Comparison of ENCODE assay signal across 1 cellular context in the genomic region with DNA sequence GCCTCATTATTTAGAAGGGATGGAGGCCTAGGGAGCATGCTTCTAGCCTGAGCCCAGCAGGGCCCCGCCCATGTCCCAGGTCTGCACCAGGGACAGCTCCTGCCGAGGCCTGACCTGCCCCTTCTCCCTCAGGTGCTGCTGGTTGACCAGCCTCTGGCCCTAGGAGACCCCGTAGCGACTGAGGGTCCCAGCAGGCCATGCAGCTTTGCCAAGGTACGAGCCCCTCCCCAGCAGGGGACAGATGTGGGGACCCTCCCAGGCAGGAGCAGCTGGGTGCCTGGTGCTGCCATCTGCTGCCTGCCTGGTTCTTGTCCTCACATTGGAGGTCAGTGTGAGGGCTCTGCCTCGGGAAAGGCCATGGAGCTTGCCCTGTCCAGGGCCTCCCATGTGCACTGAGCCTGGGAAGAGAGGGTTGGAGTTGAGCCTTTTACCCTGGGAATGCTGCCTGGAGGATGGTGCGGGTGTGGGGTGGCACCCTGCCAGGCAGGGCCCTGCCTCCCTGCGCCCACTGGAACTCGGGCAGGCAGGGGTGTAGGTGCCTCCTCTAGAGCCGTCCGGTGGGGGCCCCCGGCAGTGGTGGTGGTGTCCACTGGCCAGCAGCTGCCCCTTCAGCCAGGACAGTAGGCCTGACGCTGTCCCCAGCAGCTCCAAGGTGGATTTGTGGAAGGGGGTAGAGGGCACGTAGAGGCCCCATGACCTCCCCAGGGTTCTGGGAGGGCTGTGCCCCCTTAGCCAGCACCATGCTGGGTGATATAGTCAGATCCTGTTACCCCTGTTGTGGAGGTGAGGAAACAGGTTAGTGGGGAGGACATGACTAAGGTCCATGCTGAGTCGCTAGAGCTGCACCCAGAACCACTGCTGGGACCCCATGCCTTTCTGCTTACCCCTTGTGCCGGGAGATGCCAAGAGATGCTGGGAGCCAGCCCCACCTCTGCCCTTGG.
TF ChIP-seq lines count a peak whose summit lies in the region.

No MANE protein-coding gene starts in this region.

TF ChIP-seq in H1, 55 proteins besides CTCF, POLR2A, EP300 and RAD21:
- TF ChIP-seq SIX5 (IDR thresholded peaks at IDR 0.05; ENCODE audit: low read depth, low read length), result no peak
- TF ChIP-seq, protein P1, sequence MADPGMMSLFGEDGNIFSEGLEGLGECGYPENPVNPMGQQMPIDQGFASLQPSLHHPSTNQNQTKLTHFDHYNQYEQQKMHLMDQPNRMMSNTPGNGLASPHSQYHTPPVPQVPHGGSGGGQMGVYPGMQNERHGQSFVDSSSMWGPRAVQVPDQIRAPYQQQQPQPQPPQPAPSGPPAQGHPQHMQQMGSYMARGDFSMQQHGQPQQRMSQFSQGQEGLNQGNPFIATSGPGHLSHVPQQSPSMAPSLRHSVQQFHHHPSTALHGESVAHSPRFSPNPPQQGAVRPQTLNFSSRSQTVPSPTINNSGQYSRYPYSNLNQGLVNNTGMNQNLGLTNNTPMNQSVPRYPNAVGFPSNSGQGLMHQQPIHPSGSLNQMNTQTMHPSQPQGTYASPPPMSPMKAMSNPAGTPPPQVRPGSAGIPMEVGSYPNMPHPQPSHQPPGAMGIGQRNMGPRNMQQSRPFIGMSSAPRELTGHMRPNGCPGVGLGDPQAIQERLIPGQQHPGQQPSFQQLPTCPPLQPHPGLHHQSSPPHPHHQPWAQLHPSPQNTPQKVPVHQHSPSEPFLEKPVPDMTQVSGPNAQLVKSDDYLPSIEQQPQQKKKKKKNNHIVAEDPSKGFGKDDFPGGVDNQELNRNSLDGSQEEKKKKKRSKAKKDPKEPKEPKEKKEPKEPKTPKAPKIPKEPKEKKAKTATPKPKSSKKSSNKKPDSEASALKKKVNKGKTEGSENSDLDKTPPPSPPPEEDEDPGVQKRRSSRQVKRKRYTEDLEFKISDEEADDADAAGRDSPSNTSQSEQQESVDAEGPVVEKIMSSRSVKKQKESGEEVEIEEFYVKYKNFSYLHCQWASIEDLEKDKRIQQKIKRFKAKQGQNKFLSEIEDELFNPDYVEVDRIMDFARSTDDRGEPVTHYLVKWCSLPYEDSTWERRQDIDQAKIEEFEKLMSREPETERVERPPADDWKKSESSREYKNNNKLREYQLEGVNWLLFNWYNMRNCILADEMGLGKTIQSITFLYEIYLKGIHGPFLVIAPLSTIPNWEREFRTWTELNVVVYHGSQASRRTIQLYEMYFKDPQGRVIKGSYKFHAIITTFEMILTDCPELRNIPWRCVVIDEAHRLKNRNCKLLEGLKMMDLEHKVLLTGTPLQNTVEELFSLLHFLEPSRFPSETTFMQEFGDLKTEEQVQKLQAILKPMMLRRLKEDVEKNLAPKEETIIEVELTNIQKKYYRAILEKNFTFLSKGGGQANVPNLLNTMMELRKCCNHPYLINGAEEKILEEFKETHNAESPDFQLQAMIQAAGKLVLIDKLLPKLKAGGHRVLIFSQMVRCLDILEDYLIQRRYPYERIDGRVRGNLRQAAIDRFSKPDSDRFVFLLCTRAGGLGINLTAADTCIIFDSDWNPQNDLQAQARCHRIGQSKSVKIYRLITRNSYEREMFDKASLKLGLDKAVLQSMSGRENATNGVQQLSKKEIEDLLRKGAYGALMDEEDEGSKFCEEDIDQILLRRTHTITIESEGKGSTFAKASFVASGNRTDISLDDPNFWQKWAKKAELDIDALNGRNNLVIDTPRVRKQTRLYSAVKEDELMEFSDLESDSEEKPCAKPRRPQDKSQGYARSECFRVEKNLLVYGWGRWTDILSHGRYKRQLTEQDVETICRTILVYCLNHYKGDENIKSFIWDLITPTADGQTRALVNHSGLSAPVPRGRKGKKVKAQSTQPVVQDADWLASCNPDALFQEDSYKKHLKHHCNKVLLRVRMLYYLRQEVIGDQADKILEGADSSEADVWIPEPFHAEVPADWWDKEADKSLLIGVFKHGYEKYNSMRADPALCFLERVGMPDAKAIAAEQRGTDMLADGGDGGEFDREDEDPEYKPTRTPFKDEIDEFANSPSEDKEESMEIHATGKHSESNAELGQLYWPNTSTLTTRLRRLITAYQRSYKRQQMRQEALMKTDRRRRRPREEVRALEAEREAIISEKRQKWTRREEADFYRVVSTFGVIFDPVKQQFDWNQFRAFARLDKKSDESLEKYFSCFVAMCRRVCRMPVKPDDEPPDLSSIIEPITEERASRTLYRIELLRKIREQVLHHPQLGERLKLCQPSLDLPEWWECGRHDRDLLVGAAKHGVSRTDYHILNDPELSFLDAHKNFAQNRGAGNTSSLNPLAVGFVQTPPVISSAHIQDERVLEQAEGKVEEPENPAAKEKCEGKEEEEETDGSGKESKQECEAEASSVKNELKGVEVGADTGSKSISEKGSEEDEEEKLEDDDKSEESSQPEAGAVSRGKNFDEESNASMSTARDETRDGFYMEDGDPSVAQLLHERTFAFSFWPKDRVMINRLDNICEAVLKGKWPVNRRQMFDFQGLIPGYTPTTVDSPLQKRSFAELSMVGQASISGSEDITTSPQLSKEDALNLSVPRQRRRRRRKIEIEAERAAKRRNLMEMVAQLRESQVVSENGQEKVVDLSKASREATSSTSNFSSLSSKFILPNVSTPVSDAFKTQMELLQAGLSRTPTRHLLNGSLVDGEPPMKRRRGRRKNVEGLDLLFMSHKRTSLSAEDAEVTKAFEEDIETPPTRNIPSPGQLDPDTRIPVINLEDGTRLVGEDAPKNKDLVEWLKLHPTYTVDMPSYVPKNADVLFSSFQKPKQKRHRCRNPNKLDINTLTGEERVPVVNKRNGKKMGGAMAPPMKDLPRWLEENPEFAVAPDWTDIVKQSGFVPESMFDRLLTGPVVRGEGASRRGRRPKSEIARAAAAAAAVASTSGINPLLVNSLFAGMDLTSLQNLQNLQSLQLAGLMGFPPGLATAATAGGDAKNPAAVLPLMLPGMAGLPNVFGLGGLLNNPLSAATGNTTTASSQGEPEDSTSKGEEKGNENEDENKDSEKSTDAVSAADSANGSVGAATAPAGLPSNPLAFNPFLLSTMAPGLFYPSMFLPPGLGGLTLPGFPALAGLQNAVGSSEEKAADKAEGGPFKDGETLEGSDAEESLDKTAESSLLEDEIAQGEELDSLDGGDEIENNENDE (IDR thresholded peaks at IDR 0.05; ENCODE audit: insufficient replicate concordance, low read length), result no peak
- no peak for TF ChIP-seq RNF2 (IDR thresholded peaks at IDR 0.05; ENCODE audit: borderline replicate concordance, low read depth, low read length, missing control alignments, poor library complexity, severe bottlenecking)
- TF ChIP-seq RBBP5 (IDR thresholded peaks at IDR 0.05; ENCODE audit: borderline replicate concordance, low read depth, low read length), result no peak
- TF ChIP-seq SP4 (IDR thresholded peaks at IDR 0.05; ENCODE audit: low read length), result no peak
- TF ChIP-seq ASH2L (IDR thresholded peaks at IDR 0.05; ENCODE audit: low read length), result no peak
- TF ChIP-seq GABPA (IDR thresholded peaks at IDR 0.05; ENCODE audit: borderline replicate concordance, insufficient read depth, low read length), result no peak
- TF ChIP-seq EGR1 (IDR thresholded peaks at IDR 0.05; ENCODE audit: borderline replicate concordance, low read depth, low read length), result no peak
- no peak for TF ChIP-seq KDM4A (IDR thresholded peaks at IDR 0.05; ENCODE audit: low read depth, low read length, severe bottlenecking)
- TF ChIP-seq JUN (IDR thresholded peaks at IDR 0.05; ENCODE audit: low read depth, low read length), result no peak
- TF ChIP-seq TEAD4 (IDR thresholded peaks at IDR 0.05; ENCODE audit: low read depth, low read length), result no peak
- no peak for TF ChIP-seq JUND (IDR thresholded peaks at IDR 0.05; ENCODE audit: low read length)
- no peak for TF ChIP-seq MAFK (IDR thresholded peaks at IDR 0.05; ENCODE audit: low read depth, low read length)
TF ChIP-seq in H1: peak in this region for 0.
